In the genomic region with DNA sequence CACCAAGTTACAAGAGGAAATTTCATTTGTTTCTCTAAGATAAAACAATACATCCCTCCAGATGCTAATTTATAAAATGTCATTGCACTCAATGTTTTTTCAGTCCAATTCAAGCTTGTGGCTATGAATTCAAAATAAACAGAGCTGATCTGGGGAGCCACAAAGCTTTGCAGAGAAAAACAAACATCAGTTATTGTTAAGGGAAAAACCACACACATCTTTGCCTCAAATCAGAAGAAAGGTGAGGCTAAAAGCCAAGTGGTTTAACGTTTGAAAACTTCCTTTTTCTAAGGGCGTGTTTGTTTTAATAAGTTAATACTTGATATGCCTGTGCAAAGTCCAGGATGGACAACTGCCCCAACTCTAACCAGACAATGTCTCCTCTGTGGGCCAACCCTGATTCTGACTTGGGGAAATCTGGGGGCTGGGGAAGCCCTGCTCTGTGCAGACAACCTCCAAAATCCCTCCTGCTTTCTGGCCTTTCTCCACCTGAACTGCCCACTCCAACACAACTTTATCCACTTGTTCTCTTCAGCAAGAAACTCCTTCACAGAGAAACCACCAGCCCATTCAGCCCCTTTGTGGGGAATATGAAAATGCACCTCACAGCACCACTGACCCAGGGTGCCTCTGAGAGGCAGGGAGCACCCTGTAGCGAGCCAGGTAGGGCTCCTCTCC, we compare ENCODE assay signal across 9 cellular contexts. TPM values are rescaled to one million over a fixed set of nuclear protein-coding genes. Genes with fewer than 3 reads are reported as not detected.
DNase-seq lines count a peak whose midpoint lies in the region; ATAC-seq, FAIRE-seq and TF ChIP-seq lines count a peak whose summit lies in the region.
"Had no signal": no experiment of that assay in that cellular context is flagged by ENCODE, and none has a peak within 500 bp of the region (broad histone marks: within the 10 kb centered on the region; RNA-seq: fewer than 3 reads in every experiment).

No MANE protein-coding gene starts in this region.

- RAD21 ChIA-PET in HCT116 (lab: Charles Lee; ENCODE audit: low non-redundant PET in 1 of 2, low total read pairs in 2 of 2, uncharacterized antibody in 2 of 2, unreplicated experiment in 2 of 2) = interaction anchor here in 1 of 2 experiments (1.0 kb wide), 1 partner anchor 77 kb away, joined by 3 read pairs; no protein-coding TSS in a partner anchor

- H3K9ac ChIP-seq in HCT116 (ENCODE audit: low read length) (peak overlapping the region; percentile 36), SK-N-SH (peak overlapping the region; percentile 80), mesendoderm (ENCODE audit: low read length) (no peak overlapping the region)

- no peak overlapping the region for H2BK15ac ChIP-seq in mesendoderm (replicated peaks; ENCODE audit: low read depth)

- H3K27me3 ChIP-seq in HCT116 (ENCODE audit: insufficient read depth, low read length) = no peaks in the 10 kb centered on the region
- no peaks in the 10 kb centered on the region for H3K27me3 ChIP-seq in SK-N-SH (ENCODE audit: insufficient read depth)
- no peaks in the 10 kb centered on the region for H3K27me3 ChIP-seq in mesendoderm (ENCODE audit: insufficient read depth, low read length, poor library complexity)
- H3K27me3 ChIP-seq: esophagus muscularis mucosa had no signal

- H4K20me1 ChIP-seq in HCT116 (ENCODE audit: insufficient read depth) (no peaks in the 10 kb centered on the region), SK-N-SH (ENCODE audit: insufficient read depth) (no peaks in the 10 kb centered on the region)

- CTCF ChIA-PET in HCT116 (lab: Charles Lee) = no interaction called here
- CTCF ChIA-PET in SK-N-SH (lab: Yijun Ruan, JAX) = interaction anchor here (1.3 kb wide), 1 partner anchor 78 kb away, joined by 4 read pairs; no protein-coding TSS in a partner anchor

- H3K27ac ChIP-seq in HCT116 (ENCODE audit: low read depth, low read length) (peak overlapping the region; percentile 23), SK-N-SH (ENCODE audit: low read depth in 2 of 2, low read length in 1 of 2) (peak overlapping the region; percentile 92 to 98), mesendoderm (ENCODE audit: low read depth, low read length) (no peak overlapping the region)
- H3K27ac ChIP-seq: esophagus muscularis mucosa had no signal

- H4K8ac ChIP-seq in mesendoderm (ENCODE audit: low read depth, low read length) = no peak overlapping the region

- H3K9me2 ChIP-seq in HCT116 (ENCODE audit: insufficient read depth) = no peaks in the 10 kb centered on the region
- no peaks in the 10 kb centered on the region for H3K9me2 ChIP-seq in SK-N-SH

- H2BK5ac ChIP-seq in mesendoderm (ENCODE audit: low read length) = no peak overlapping the region

- no peak for FAIRE-seq in HTR-8/SVneo (lab: Jason Lieb, UNC)

- H3K23ac ChIP-seq in mesendoderm (ENCODE audit: low read length) = no peak overlapping the region

- no peaks in the 10 kb centered on the region for H3K9me3 ChIP-seq in HCT116 (ENCODE audit: control insufficient read depth in 1 of 2, insufficient read depth in 1 of 2, low read depth in 1 of 2, low read length in 2 of 2)
- no peaks in the 10 kb centered on the region for H3K9me3 ChIP-seq in SK-N-SH
- H3K9me3 ChIP-seq: esophagus muscularis mucosa had no signal

- BruUV-seq in HCT116 (replicated peaks; lab: Mats Ljungman, UMichigan) = no TSS peak

- ATAC-seq in HCT116 = no peak

- TF ChIP-seq RAD21 in HCT116 (IDR thresholded peaks at IDR 0.05; ENCODE audit: low read depth) (no peak), SK-N-SH (IDR thresholded peaks at IDR 0.05; ENCODE audit: low read length) (no peak)

- TF ChIP-seq CTCF in HCT116 (IDR thresholded peaks at IDR 0.05 in 2 of 3, conservative IDR thresholded peaks at IDR 0.05 in 1 of 3; ENCODE audit: borderline replicate concordance in 1 of 3, insufficient read depth in 1 of 3, low read depth in 2 of 3, low read length in 2 of 3) (no peak), SK-N-SH (IDR thresholded peaks at IDR 0.05) (no peak)

- H3K4me2 ChIP-seq in HCT116 (ENCODE audit: low read length) (peak overlapping the region; percentile 45), SK-N-SH (peak overlapping the region; percentile 58), mesendoderm (ENCODE audit: low read length) (no peak overlapping the region)

- peaks cover 38% of the 10 kb centered on the region for H3F3A ChIP-seq in SK-N-SH (replicated peaks; ENCODE audit: insufficient read depth)

- TF ChIP-seq EP300 in SK-N-SH (IDR thresholded peaks at IDR 0.05; ENCODE audit: borderline replicate concordance in 1 of 2, low read depth in 1 of 2, low read length in 1 of 2) = no peak

- no peaks in the 10 kb centered on the region for H3K79me1 ChIP-seq in mesendoderm (ENCODE audit: low read length)

- H4K5ac ChIP-seq in mesendoderm (ENCODE audit: low read length) = no peak overlapping the region

- H2AFZ ChIP-seq in HCT116 (ENCODE audit: low read depth, low read length, poor library complexity, severe bottlenecking) (peak overlapping the region; percentile 95), SK-N-SH (ENCODE audit: low read depth) (no peak overlapping the region)

- H3K4ac ChIP-seq in mesendoderm (ENCODE audit: low read depth, low read length) = no peak overlapping the region

- no peaks in the 10 kb centered on the region for H3K79me2 ChIP-seq in HCT116 (ENCODE audit: insufficient read depth, low read length)
- H3K79me2 ChIP-seq in SK-N-SH (ENCODE audit: insufficient read depth) = no peaks in the 10 kb centered on the region; the same call in 1 of the 2 replicates
- H3K79me2 ChIP-seq in mesendoderm (ENCODE audit: control insufficient read depth, insufficient read depth, low read length) = no peaks in the 10 kb centered on the region

- H3K18ac ChIP-seq in mesendoderm (ENCODE audit: low read length) = peak overlapping the region; percentile 25

- intact Hi-C loops in HCT116 (cut with micrococcal nuclease) = no loop called here

- WGBS in SK-N-SH (ENCODE audit: low lambda C conversion rate) = 36% methylated on average over 3 of the region's 3 CpGs
- no CpG with 5 or more reads among the region's 3 CpGs for WGBS in mesendoderm (ENCODE audit: extremely low coverage, insufficient coverage, low lambda C conversion rate)

- H2BK120ac ChIP-seq in mesendoderm (ENCODE audit: low read depth, low read length) = no peak overlapping the region

- H3K36me3 ChIP-seq in HCT116 (ENCODE audit: control insufficient read depth in 1 of 2, insufficient read depth in 2 of 2, low read length in 2 of 2) (no peaks in the 10 kb centered on the region), SK-N-SH (replicated peaks in 1 of 2; ENCODE audit: control insufficient read depth in 1 of 2, insufficient read depth in 2 of 2, low read length in 1 of 2) (no peaks in the 10 kb centered on the region), mesendoderm (ENCODE audit: control insufficient read depth, insufficient read depth, low read length) (no peaks in the 10 kb centered on the region)
- H3K36me3 ChIP-seq: esophagus muscularis mucosa had no signal

- POLR2A ChIA-PET in HCT116 (lab: Charles Lee) = interaction anchor here (0.7 to 1.4 kb wide), 3 partner anchors 44 to 49 kb away, joined by 3 to 5 read pairs (median 5); partner anchors contain the start of gene NT5E
- POLR2A ChIA-PET in SK-N-SH (lab: Yijun Ruan, JAX) = no interaction called here

- H3K4me3 ChIP-seq in HCT116 (replicated peaks in 1 of 2; ENCODE audit: low read depth in 1 of 2, low read length in 2 of 2) (peak overlapping the region in 1 of 2 experiments; percentile 29; a peak in 1 of 4 replicates), SK-N-SH (ENCODE audit: low read depth in 2 of 2, low read length in 1 of 2) (no peak overlapping the region), mesendoderm (ENCODE audit: low read length) (no peak overlapping the region)
- H3K4me3 ChIP-seq: esophagus muscularis mucosa had no signal

- H3K56ac ChIP-seq in mesendoderm (ENCODE audit: low read length) = no peak overlapping the region

- H3K4me1 ChIP-seq in HCT116 (ENCODE audit: control insufficient read depth in 1 of 2, insufficient read depth in 2 of 2, low read length in 2 of 2) = peaks cover 24 to 63% of the 10 kb centered on the region in 2 experiments
- H3K4me1 ChIP-seq in SK-N-SH (ENCODE audit: control insufficient read depth in 1 of 2, insufficient read depth in 2 of 2, low read depth in 1 of 2, low read length in 1 of 2) = peaks cover 11 to 51% of the 10 kb centered on the region in 2 experiments
- H3K4me1 ChIP-seq in mesendoderm (ENCODE audit: control insufficient read depth, low read depth, low read length) = peaks cover 2% of the 10 kb centered on the region

- TF ChIP-seq POLR2A in HCT116 (IDR thresholded peaks at IDR 0.05; ENCODE audit: borderline replicate concordance, extremely low read depth, insufficient read depth, insufficient read length) = no peak

- H2AK5ac ChIP-seq in mesendoderm (ENCODE audit: low read length) = no peak overlapping the region

- DNase-seq in Daoy (ENCODE audit: low read depth) (peak; percentile 59), HCT116 (ENCODE audit: low read depth, low spot score) (no peak), SK-N-SH (no peak), mesendoderm (no peak), HTR-8/SVneo (ENCODE audit: insufficient read length, low spot score) (no peak), GM19240 (ENCODE audit: insufficient read length, low spot score) (no peak)
- DNase-seq in stimulated activated CD4-positive, alpha-beta T cell treated with anti-CD3 and anti-CD28 coated beads, Interleukin-2, amount 100 ng/mL, for 24 hours = no peak
- DNase-seq in stimulated activated CD8-positive, alpha-beta memory T cell treated with anti-CD3 and anti-CD28 coated beads, Interleukin-4, amount 100 ng/mL, for 48 hours = no peak

TF ChIP-seq in HCT116, 20 proteins besides CTCF, POLR2A, EP300 and RAD21 (continues in another document):
- TF ChIP-seq ZNF274 (IDR thresholded peaks at IDR 0.05; ENCODE audit: low read depth, low read length) = no peak
- no peak for TF ChIP-seq EZH2phosphoT487 (IDR thresholded peaks at IDR 0.05; ENCODE audit: borderline replicate concordance)
- peak; percentile 48; the same call in 1 of the 2 replicates for TF ChIP-seq SP1 (IDR thresholded peaks at IDR 0.05; ENCODE audit: low read depth)
- 0 out of 2 replicates have a peak, but pooled peaks have one; percentile 18 for TF ChIP-seq SIN3A (IDR thresholded peaks at IDR 0.05; ENCODE audit: low read depth)
- no peak for TF ChIP-seq CBX3 (IDR thresholded peaks at IDR 0.05; ENCODE audit: low read depth)

RNA-seq across cellular contexts. Expression of gene NT5E, which starts 44.6 kb away (rescaled TPM):
- total RNA-seq in Daoy (2014; rRNA removed; shearing (Covaris generic)) = 129 and 139 TPM in 2 replicates
- total RNA-seq in HCT116 (2021; ENCODE audit: unreplicated experiment) = 68.2 TPM
- 86.0 and 100 TPM in 2 replicates for polyA plus RNA-seq in HCT116 (2012)
- polyA plus RNA-seq in SK-N-SH (2012; rRNA removed) = 443 and 528 TPM in 2 replicates
- polyA plus RNA-seq in SK-N-SH (2012; cell fraction: cytosol; rRNA removed) = 569 and 615 TPM in 2 replicates
- 256 and 330 TPM in 2 replicates for polyA plus RNA-seq in SK-N-SH (2012; cell fraction: nucleus; rRNA removed)
- polyA plus RNA-seq in mesendoderm (2013, experiment 1 of 2) = 0.62 TPM
- polyA plus RNA-seq in mesendoderm (2013, experiment 2 of 2) = 0.50 TPM
